Comparison of ENCODE assay signal across 25 cellular contexts in the genomic region with DNA sequence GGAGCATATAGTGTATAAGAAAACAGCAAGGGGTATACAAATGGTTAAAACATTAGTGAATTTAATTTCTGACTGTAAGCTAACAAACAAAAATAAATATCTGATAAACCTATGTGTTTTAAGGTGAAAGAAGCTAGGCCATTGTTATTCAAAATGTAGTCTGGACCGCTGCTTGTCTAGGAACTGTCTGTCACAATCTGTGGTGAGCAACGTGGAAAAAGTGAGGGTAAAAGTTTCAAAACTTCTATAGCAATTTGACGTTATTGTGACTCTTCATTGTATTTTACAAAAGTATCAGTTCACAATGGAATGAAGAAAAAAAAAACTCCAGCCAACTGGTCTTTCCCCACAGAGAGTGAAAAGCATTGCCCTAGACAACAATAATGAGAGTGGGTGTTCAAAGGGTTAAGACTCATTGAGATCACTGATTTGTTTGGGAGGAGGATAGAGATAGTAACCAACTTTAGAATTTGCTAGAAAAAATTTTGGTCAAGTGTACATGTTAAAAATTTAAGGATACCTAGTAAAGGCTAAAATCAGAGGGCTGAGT.
DNase-seq lines count a peak whose midpoint lies in the region; ATAC-seq and TF ChIP-seq lines count a peak whose summit lies in the region.
"Had no signal": no experiment of that assay in that cellular context is flagged by ENCODE, and none has a peak within 500 bp of the region (broad histone marks: within the 10 kb centered on the region; RNA-seq: fewer than 3 reads in every experiment).

No MANE protein-coding gene starts in this region.

- intact Hi-C loops in activated CD8-positive, alpha-beta T cell treated with anti-CD3 and anti-CD28 coated beads for 36 hours (cut with micrococcal nuclease) = no loop called here
- intact Hi-C loops in activated B cell treated with CpG ODN at 0.5 μM for 24 hours (cut with micrococcal nuclease) = loop anchor here (5.0 to 10.0 kb wide), 5 partner anchors 341 to 781 kb away; partner anchors contain the start of genes GVQW3, LRRC32 and THAP12

- H3K9me3 ChIP-seq in DOHH2 (ENCODE audit: control insufficient read depth, insufficient read depth, low read length) = no peaks in the 10 kb centered on the region
- no peaks in the 10 kb centered on the region for H3K9me3 ChIP-seq in SJCRH30 (replicated peaks)
- H3K9me3 ChIP-seq: BE2C, body of pancreas, MG63, tibial artery had no signal

- H3K4me3 ChIP-seq in DOHH2 (ENCODE audit: low read length) = no peak overlapping the region
- H3K4me3 ChIP-seq in SJCRH30 = no peak overlapping the region
- H3K4me3 ChIP-seq: body of pancreas, K562, MG63, skin epidermis, tibial artery had no signal

- POLR2A ChIA-PET in activated CD8-positive, alpha-beta T cell treated with anti-CD3 and anti-CD28 coated beads for 36 hours (lab: Charles Lee) = interaction anchor here (0.7 kb wide), 1 partner anchor 40 kb away, joined by 3 read pairs; no protein-coding TSS in a partner anchor
- POLR2A ChIA-PET in activated CD8-positive, alpha-beta T cell treated with anti-CD3 and anti-CD28 coated beads, Interleukin-2, amount 10 ng/mL, durations not matched to agents 7 days and 5 days (lab: Charles Lee) = no interaction called here
- POLR2A ChIA-PET in activated B cell treated with CpG ODN at 0.5 μM for 24 hours (lab: Charles Lee) = interaction anchor here (0.7 to 3.5 kb wide), 4 partner anchors 21 to 1126 kb away, joined by 5 to 16 read pairs (median 6); no protein-coding TSS in a partner anchor

- no peak overlapping the region for H3K4me2 ChIP-seq in DOHH2 (ENCODE audit: low read length)

- H3K36me3 ChIP-seq in DOHH2 (ENCODE audit: control insufficient read depth, low read length) (peaks cover 87% of the 10 kb centered on the region), SJCRH30 (peaks cover 2% of the 10 kb centered on the region; the same call in 1 of the 2 replicates)

- H4K20me1 ChIP-seq in DOHH2 (ENCODE audit: control insufficient read depth, insufficient read depth, low read depth, low read length) = peaks cover 3% of the 10 kb centered on the region; the same call in 1 of the 2 replicates

- no peak for TF ChIP-seq CTCF in activated CD8-positive, alpha-beta T cell treated with anti-CD3 and anti-CD28 coated beads for 36 hours (IDR thresholded peaks at IDR 0.05)
- TF ChIP-seq CTCF in DOHH2 (IDR thresholded peaks at IDR 0.05; ENCODE audit: low read depth, low read length, poor library complexity, severe bottlenecking) (no peak), activated B cell treated with CpG ODN at 0.5 μM for 24 hours (IDR thresholded peaks at IDR 0.05) (no peak)

- peaks cover 48% of the 10 kb centered on the region for H3F3A ChIP-seq in DOHH2 (ENCODE audit: control insufficient read depth, insufficient read depth)

- H3K27ac ChIP-seq in DOHH2 (ENCODE audit: low read depth, low read length) (0 out of 2 replicates have a peak overlapping the region, but pooled peaks have one; percentile 24), SJCRH30 (no peak overlapping the region)
- H3K27ac ChIP-seq: body of pancreas, tibial artery had no signal

- peak overlapping the region; percentile 69 for H3K27ac Mint-ChIP-seq in activated CD8-positive, alpha-beta T cell treated with anti-CD3 and anti-CD28 coated beads for 36 hours
- H3K27ac Mint-ChIP-seq in activated CD8-positive, alpha-beta T cell treated with anti-CD3 and anti-CD28 coated beads, Interleukin-2, amount 10 ng/mL, durations not matched to agents 7 days and 5 days = no peak overlapping the region
- H3K27ac Mint-ChIP-seq in activated B cell treated with CpG ODN at 0.5 μM for 24 hours = peak overlapping the region; percentile 90
- peak overlapping the region; percentile 69 for H3K27ac Mint-ChIP-seq in stimulated activated effector memory CD8-positive, alpha-beta T cell treated with anti-CD3 and anti-CD28 coated beads, Interleukin-12 subunit alpha, Interleukin-12 subunit beta, amount 100 ng/mL, for 72 hours

- H3K79me2 ChIP-seq in DOHH2 (ENCODE audit: control insufficient read depth, low read length) = peaks cover 86% of the 10 kb centered on the region

- in situ Hi-C loops in KBM-7 (cut with MboI; ENCODE audit: low pct_unique_long_range_greater_than_20kb, low sequenced_read_pairs) = loop anchor here (25.0 kb wide), 1 partner anchor 418 kb away; no protein-coding TSS in a partner anchor

- CTCF ChIA-PET in activated CD8-positive, alpha-beta T cell treated with anti-CD3 and anti-CD28 coated beads for 36 hours (lab: Charles Lee) = interaction anchor here (1.1 to 13.4 kb wide), 3 partner anchors 259 to 314 kb away, joined by 4 to 192 read pairs (median 31); partner anchors contain the start of gene WNT11
- CTCF ChIA-PET in activated CD8-positive, alpha-beta T cell treated with anti-CD3 and anti-CD28 coated beads, Interleukin-2, amount 10 ng/mL, durations not matched to agents 7 days and 5 days (lab: Charles Lee) = interaction anchor here (1.0 to 3.6 kb wide), 4 partner anchors 25 to 314 kb away, joined by 3 to 30 read pairs (median 4); no protein-coding TSS in a partner anchor
- CTCF ChIA-PET in activated B cell treated with CpG ODN at 0.5 μM for 24 hours (lab: Charles Lee) = interaction anchor here (0.7 to 3.4 kb wide), 8 partner anchors 9 to 314 kb away, joined by 3 to 19 read pairs (median 7); no protein-coding TSS in a partner anchor

- H3K4me3 Mint-ChIP-seq in activated CD8-positive, alpha-beta T cell treated with anti-CD3 and anti-CD28 coated beads for 36 hours = no peak overlapping the region
- no peak overlapping the region for H3K4me3 Mint-ChIP-seq in activated CD8-positive, alpha-beta T cell treated with anti-CD3 and anti-CD28 coated beads, Interleukin-2, amount 10 ng/mL, durations not matched to agents 7 days and 5 days
- H3K4me3 Mint-ChIP-seq in activated B cell treated with CpG ODN at 0.5 μM for 24 hours = no peak overlapping the region
- no peak overlapping the region for H3K4me3 Mint-ChIP-seq in stimulated activated effector memory CD8-positive, alpha-beta T cell treated with anti-CD3 and anti-CD28 coated beads, Interleukin-12 subunit alpha, Interleukin-12 subunit beta, amount 100 ng/mL, for 72 hours
- H3K4me3 Mint-ChIP-seq: central memory CD8-positive, alpha-beta T cell had no signal

- no peaks in the 10 kb centered on the region for H3K9me3 Mint-ChIP-seq in activated CD8-positive, alpha-beta T cell treated with anti-CD3 and anti-CD28 coated beads for 36 hours
- H3K9me3 Mint-ChIP-seq in activated CD8-positive, alpha-beta T cell treated with anti-CD3 and anti-CD28 coated beads, Interleukin-2, amount 10 ng/mL, durations not matched to agents 7 days and 5 days (ENCODE audit: insufficient read depth) = no peaks in the 10 kb centered on the region
- no peaks in the 10 kb centered on the region for H3K9me3 Mint-ChIP-seq in activated B cell treated with CpG ODN at 0.5 μM for 24 hours
- H3K9me3 Mint-ChIP-seq in stimulated activated effector memory CD8-positive, alpha-beta T cell treated with anti-CD3 and anti-CD28 coated beads, Interleukin-12 subunit alpha, Interleukin-12 subunit beta, amount 100 ng/mL, for 72 hours = no peaks in the 10 kb centered on the region
- H3K9me3 Mint-ChIP-seq: central memory CD8-positive, alpha-beta T cell had no signal

- H3K4me1 Mint-ChIP-seq in activated CD8-positive, alpha-beta T cell treated with anti-CD3 and anti-CD28 coated beads for 36 hours (ENCODE audit: low read depth) = peaks cover 34% of the 10 kb centered on the region
- H3K4me1 Mint-ChIP-seq in activated CD8-positive, alpha-beta T cell treated with anti-CD3 and anti-CD28 coated beads, Interleukin-2, amount 10 ng/mL, durations not matched to agents 7 days and 5 days (ENCODE audit: low read depth) = peaks cover 6% of the 10 kb centered on the region
- peaks cover 76% of the 10 kb centered on the region for H3K4me1 Mint-ChIP-seq in activated B cell treated with CpG ODN at 0.5 μM for 24 hours
- peaks cover 22% of the 10 kb centered on the region for H3K4me1 Mint-ChIP-seq in stimulated activated effector memory CD8-positive, alpha-beta T cell treated with anti-CD3 and anti-CD28 coated beads, Interleukin-12 subunit alpha, Interleukin-12 subunit beta, amount 100 ng/mL, for 72 hours

- peaks cover 9% of the 10 kb centered on the region for H3K36me3 Mint-ChIP-seq in activated CD8-positive, alpha-beta T cell treated with anti-CD3 and anti-CD28 coated beads for 36 hours (ENCODE audit: low read depth)
- H3K36me3 Mint-ChIP-seq in activated CD8-positive, alpha-beta T cell treated with anti-CD3 and anti-CD28 coated beads, Interleukin-2, amount 10 ng/mL, durations not matched to agents 7 days and 5 days (ENCODE audit: low read depth) = peaks cover 4% of the 10 kb centered on the region
- peaks cover 54% of the 10 kb centered on the region for H3K36me3 Mint-ChIP-seq in activated B cell treated with CpG ODN at 0.5 μM for 24 hours (ENCODE audit: low read depth)
- peaks cover 4% of the 10 kb centered on the region for H3K36me3 Mint-ChIP-seq in stimulated activated effector memory CD8-positive, alpha-beta T cell treated with anti-CD3 and anti-CD28 coated beads, Interleukin-12 subunit alpha, Interleukin-12 subunit beta, amount 100 ng/mL, for 72 hours

- DNase-seq in activated CD8-positive, alpha-beta T cell treated with anti-CD3 and anti-CD28 coated beads for 36 hours = peak; percentile 39
- no peak for DNase-seq in activated CD8-positive, alpha-beta T cell treated with anti-CD3 and anti-CD28 coated beads, Interleukin-2, amount 10 ng/mL, durations not matched to agents 7 days and 5 days
- DNase-seq in activated B cell treated with CpG ODN at 0.5 μM for 24 hours = no peak
- DNase-seq in stimulated activated effector memory CD8-positive, alpha-beta T cell treated with anti-CD3 and anti-CD28 coated beads, Interleukin-12 subunit alpha, Interleukin-12 subunit beta, amount 100 ng/mL, for 72 hours (ENCODE audit: low spot score in 2 of 2) = no peak
- DNase-seq in KBM-7 = no peak
- no peak for DNase-seq in SJCRH30
- DNase-seq: ACHN; activated CD4-positive, alpha-beta T cell treated with anti-CD3 and anti-CD28 coated beads, Interleukin-2, amount 50 U/mL, for 1 hour; activated effector memory CD4-positive, alpha-beta T cell treated with Interleukin-2 at 50 U/mL for 16 hours; BE2C; body of pancreas; erythroblast; MG63; NCI-H1417 treated with DMSO at 0.1 percent for 48 hours; NCI-H2081; NCI-H2227 treated with DMSO at 0.1 percent for 48 hours; NCI-H526 treated with DMSO at 0.1 percent for 48 hours; NK-92 treated with Interleukin-12 subunit alpha and Interleukin-12 subunit beta, amount 100 ng/mL, for 24 hours; tibial artery had no signal

- H3K27me3 ChIP-seq in DOHH2 (ENCODE audit: control insufficient read depth, low read length) (no peaks in the 10 kb centered on the region), SJCRH30 (no peaks in the 10 kb centered on the region)
- H3K27me3 ChIP-seq: BE2C, body of pancreas, MG63, tibial artery had no signal

- H3K27me3 Mint-ChIP-seq in activated CD8-positive, alpha-beta T cell treated with anti-CD3 and anti-CD28 coated beads for 36 hours = no peaks in the 10 kb centered on the region
- no peaks in the 10 kb centered on the region for H3K27me3 Mint-ChIP-seq in activated CD8-positive, alpha-beta T cell treated with anti-CD3 and anti-CD28 coated beads, Interleukin-2, amount 10 ng/mL, durations not matched to agents 7 days and 5 days (ENCODE audit: low read depth)
- no peaks in the 10 kb centered on the region for H3K27me3 Mint-ChIP-seq in activated B cell treated with CpG ODN at 0.5 μM for 24 hours
- H3K27me3 Mint-ChIP-seq: central memory CD8-positive, alpha-beta T cell had no signal

- no peaks in the 10 kb centered on the region for H3K9me2 ChIP-seq in DOHH2 (replicated peaks; ENCODE audit: control insufficient read depth, low read length)

- peak; percentile 67 for ATAC-seq in activated CD8-positive, alpha-beta T cell treated with anti-CD3 and anti-CD28 coated beads for 36 hours
- no peak for ATAC-seq in activated CD8-positive, alpha-beta T cell treated with anti-CD3 and anti-CD28 coated beads, Interleukin-2, amount 10 ng/mL, durations not matched to agents 7 days and 5 days
- ATAC-seq in activated B cell treated with CpG ODN at 0.5 μM for 24 hours (ENCODE audit: low read depth) = no peak
- ATAC-seq in stimulated activated effector memory CD8-positive, alpha-beta T cell treated with anti-CD3 and anti-CD28 coated beads, Interleukin-12 subunit alpha, Interleukin-12 subunit beta, amount 100 ng/mL, for 72 hours = peak; percentile 32
- ATAC-seq: body of pancreas, K562, left lobe of liver, Right ventricle myocardium inferior had no signal

- H3K4me1 ChIP-seq in DOHH2 (ENCODE audit: control insufficient read depth, low read length) = peaks cover 63% of the 10 kb centered on the region
- H3K4me1 ChIP-seq in SJCRH30 = no peaks in the 10 kb centered on the region
- H3K4me1 ChIP-seq: BE2C, body of pancreas, tibial artery had no signal

Comparison
In these comparisons a context has a peak if more than half of its experiments do, and no peak if none do; other contexts are left out.
1. ATAC-seq: peak in activated CD8-positive, alpha-beta T cell treated with anti-CD3 and anti-CD28 coated beads for 36 hours (single experiment) and stimulated activated effector memory CD8-positive, alpha-beta T cell treated with anti-CD3 and anti-CD28 coated beads, Interleukin-12 subunit alpha, Interleukin-12 subunit beta, amount 100 ng/mL, for 72 hours (single experiment); none in activated CD8-positive, alpha-beta T cell treated with anti-CD3 and anti-CD28 coated beads, Interleukin-2, amount 10 ng/mL, durations not matched to agents 7 days and 5 days (single experiment) and activated B cell treated with CpG ODN at 0.5 μM for 24 hours (single experiment).